ENCODE assay signal across 12 cellular contexts in the genomic region with DNA sequence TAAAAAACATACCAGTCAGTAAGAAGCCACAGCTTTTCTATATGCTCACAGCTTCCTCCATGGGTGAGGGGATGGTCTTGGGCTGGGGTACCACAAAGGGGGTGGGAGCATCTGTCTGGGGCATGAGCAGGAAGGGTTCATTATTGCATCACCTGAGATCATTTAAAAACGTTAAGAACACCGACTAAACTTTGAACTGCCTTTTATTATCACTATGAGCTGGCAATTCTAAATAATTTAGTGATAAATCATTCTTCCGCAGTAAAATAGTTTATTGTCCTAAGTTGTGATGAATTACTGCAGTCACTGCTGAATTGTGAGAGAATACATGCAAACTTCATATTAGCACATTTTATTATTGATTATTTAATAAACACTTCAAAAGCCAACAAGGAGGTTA.
"Had no signal": no experiment of that assay in that cellular context is flagged by ENCODE, and none has a peak within 500 bp of the region (broad histone marks: within the 10 kb centered on the region; RNA-seq: fewer than 3 reads in every experiment).

No MANE protein-coding gene starts in this region.

- H3K27ac ChIP-seq: body of pancreas, coronary artery, esophagus squamous epithelium, right lobe of liver, testis had no signal

- H3K36me3 ChIP-seq: esophagus squamous epithelium, right lobe of liver had no signal

- ATAC-seq: body of pancreas; right lobe of liver; stimulated activated naive CD8-positive, alpha-beta T cell treated with anti-CD3 and anti-CD28 coated beads, Interleukin-15, amount 100 ng/mL, for 72 hours had no signal

- DNase-seq: activated CD4-positive, alpha-beta T cell treated with anti-CD3 and anti-CD28 coated beads, Interleukin-2, amount 10 ng/mL, durations not matched to agents 7 days and 5 days; activated gamma-delta T cell treated with Interleukin-2 at 50 U/mL for 16 hours; amniotic stem cell; body of pancreas; central memory CD4-positive, alpha-beta T cell; esophagus squamous epithelium; foreskin melanocyte; right lobe of liver; stimulated activated naive CD8-positive, alpha-beta T cell treated with anti-CD3 and anti-CD28 coated beads, Interleukin-15, amount 100 ng/mL, for 72 hours; testis had no signal

- H3K4me1 ChIP-seq: body of pancreas, esophagus squamous epithelium, right lobe of liver had no signal

- H3K27me3 ChIP-seq: body of pancreas, esophagus squamous epithelium, right lobe of liver, testis had no signal

- H3K4me3 ChIP-seq: body of pancreas, coronary artery, esophagus squamous epithelium, lung, right lobe of liver, testis had no signal

- H3K9me3 ChIP-seq: body of pancreas, esophagus squamous epithelium, right lobe of liver, testis had no signal
